In the genomic region with DNA sequence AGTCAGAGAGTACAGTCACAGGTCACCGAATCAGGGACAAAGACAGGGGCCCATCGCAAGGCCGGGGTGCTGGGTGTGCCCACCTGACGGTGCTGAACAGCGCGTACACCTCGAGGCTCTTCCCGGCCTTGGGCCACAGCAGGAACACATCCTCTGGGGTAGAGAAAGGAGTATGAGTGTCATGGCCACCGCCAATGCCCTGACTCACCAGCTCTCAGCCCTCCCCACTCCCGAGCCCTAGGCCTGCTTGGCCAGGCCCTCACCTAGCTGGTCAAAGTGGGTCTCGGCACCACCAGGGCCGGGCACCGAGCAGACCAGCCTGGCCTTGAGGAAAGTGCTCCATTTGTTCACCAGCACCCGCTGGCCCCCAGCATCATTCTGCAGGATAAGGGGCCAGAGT, we compare ENCODE assay signal across 24 cellular contexts. TPM values are rescaled to one million over a fixed set of nuclear protein-coding genes. Genes with fewer than 3 reads are reported as not detected.
"Had no signal": no experiment of that assay in that cellular context is flagged by ENCODE, and none has a peak within 500 bp of the region (broad histone marks: within the 10 kb centered on the region; RNA-seq: fewer than 3 reads in every experiment).

No MANE protein-coding gene starts in this region.

- H3K4me3 ChIP-seq: coronary artery, gastroesophageal sphincter, pancreas, right lobe of liver, testis had no signal

- H3K27me3 ChIP-seq: breast epithelium, gastroesophageal sphincter, neutrophil, pancreas, right lobe of liver, testis had no signal

- H3K27ac ChIP-seq: epithelial cell of prostate, neutrophil, pancreas, right lobe of liver, testis had no signal

- H3K9me3 ChIP-seq: breast epithelium, gastroesophageal sphincter, neutrophil, pancreas, right lobe of liver, testis had no signal

- H3K4me1 ChIP-seq: testis had no signal

- FAIRE-seq: islet of Langerhans, pancreas, small intestine had no signal

- H3K36me3 ChIP-seq: breast epithelium, gastroesophageal sphincter, neutrophil, pancreas, right lobe of liver had no signal

- DNase-seq: activated CD4-positive, alpha-beta memory T cell treated with anti-CD3 and anti-CD28 coated beads, Interleukin-2, amount 10 ng/mL, durations not matched to agents 7 days and 5 days; activated CD4-positive, alpha-beta T cell treated with anti-CD3 and anti-CD28 coated beads, Interleukin-2, amount 10 ng/mL, durations not matched to agents 24 days and 14 days; activated gamma-delta T cell treated with Interleukin-2 at 50 U/mL for 16 hours; cerebellar nuclear complex; head of caudate nucleus; left colon; natural killer cell; pancreas; right lobe of liver; small intestine; stimulated activated CD4-positive, alpha-beta T cell treated with anti-CD3 and anti-CD28 coated beads, Interleukin-15, amount 100 ng/mL, for 24 hours; stimulated activated naive B cell treated with anti-CD40 and anti-IgM and Interleukin-4, amounts not matched to agents 10 μg/mL and 1 μg/mL and 100 μg/mL, for 72 hours; SW 1271; T-helper 17 cell; testis; trophoblast cell had no signal

- ATAC-seq: activated CD4-positive, CD25-positive, alpha-beta regulatory T cell treated with anti-CD3 and anti-CD28 coated beads, Interleukin-2, amount 50 U/mL, for 24 hours; gastroesophageal sphincter; left colon; natural killer cell; pancreas; right lobe of liver; stimulated activated naive B cell treated with anti-CD40 and anti-IgM and Interleukin-4, amounts not matched to agents 10 μg/mL and 1 μg/mL and 100 μg/mL, for 72 hours; T-helper 17 cell had no signal

RNA-seq across cellular contexts. Expression of gene TNNC1, which starts 13.2 kb away (rescaled TPM):
- total RNA-seq: lung microvascular endothelial cell had no signal
